In the genomic region with DNA sequence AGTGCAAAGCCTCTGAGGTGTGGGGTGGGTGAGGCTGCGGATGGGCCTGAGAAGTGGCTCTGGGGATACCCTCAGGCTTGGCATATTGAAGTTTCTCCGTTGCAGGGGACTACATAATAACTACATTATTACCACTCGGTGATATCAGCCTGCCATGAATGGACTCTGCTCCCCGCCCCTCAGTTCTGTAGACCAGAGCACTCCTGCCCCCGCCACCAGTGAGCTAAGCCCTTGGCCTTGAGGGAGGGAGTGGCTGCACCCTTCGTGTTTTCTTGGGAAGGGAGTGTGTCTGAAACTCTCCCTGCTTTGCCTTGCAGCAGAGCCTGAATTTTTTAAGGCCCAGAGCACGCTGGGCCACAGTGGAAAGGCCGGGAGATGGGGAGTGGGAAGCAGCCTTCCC, we compare ENCODE assay signal across 8 cellular contexts. TPM values are rescaled to one million over a fixed set of nuclear protein-coding genes. Genes with fewer than 3 reads are reported as not detected.
A peak's percentile ranks its signal among the peaks of the same experiment; 100 is the strongest.
DNase-seq lines count a peak whose midpoint lies in the region; ATAC-seq and TF ChIP-seq lines count a peak whose summit lies in the region.

No MANE protein-coding gene starts in this region.

- H3K4me3 ChIP-seq in PC-9 (peak overlapping the region; percentile 92), osteoblast (ENCODE audit: insufficient read depth, low read length) (peak overlapping the region; percentile 71)
- peak overlapping the region; percentile 85 for H3K4me3 ChIP-seq in effector memory CD4-positive, alpha-beta T cell (ENCODE audit: insufficient read depth, low read depth, low read length, poor library complexity, severe bottlenecking)

- H3K27ac Mint-ChIP-seq in Calu3 (ENCODE audit: unreplicated experiment) = peak overlapping the region; percentile 67

- H3K4me1 Mint-ChIP-seq in Calu3 (ENCODE audit: low read depth, unreplicated experiment) = peaks cover 41% of the 10 kb centered on the region

- H3K79me2 ChIP-seq in PC-9 (ENCODE audit: low read depth) (peaks cover 56% of the 10 kb centered on the region), osteoblast (ENCODE audit: insufficient read depth, low read length) (peaks cover 45% of the 10 kb centered on the region)

- H3K9me3 ChIP-seq in PC-9 (ENCODE audit: insufficient read depth, low read depth) = no peaks in the 10 kb centered on the region
- H3K9me3 ChIP-seq in effector memory CD4-positive, alpha-beta T cell (ENCODE audit: control insufficient read depth, low read length) = no peaks in the 10 kb centered on the region
- no peaks in the 10 kb centered on the region for H3K9me3 ChIP-seq in osteoblast (ENCODE audit: low read depth, low read length)

- CTCF ChIA-PET in Calu3 (lab: Charles Lee) (interaction anchor here (0.6 to 5.1 kb wide), 7 partner anchors 16 to 160 kb away, joined by 3 to 61 read pairs (median 3); a partner anchor contains a TSS), PC-9 (lab: Charles Lee) (interaction anchor here (0.5 to 0.7 kb wide), 3 partner anchors 41 to 237 kb away, joined by 3 to 8 read pairs (median 3); no protein-coding TSS in a partner anchor)

- H3K9me3 Mint-ChIP-seq in Calu3 (ENCODE audit: low read depth, unreplicated experiment) = no peaks in the 10 kb centered on the region

- H3K4me3 Mint-ChIP-seq in Calu3 (ENCODE audit: low read depth, unreplicated experiment) = peak overlapping the region; percentile 76

- intact Hi-C loops in Calu3 (cut with micrococcal nuclease; ENCODE audit: unreplicated experiment) = loop anchor here (5.0 kb wide), 1 partner anchor 44 kb away; no protein-coding TSS in a partner anchor
- intact Hi-C loops in PC-9 (cut with micrococcal nuclease; ENCODE audit: unreplicated experiment) = loop anchor here (5.0 kb wide), 2 partner anchors 46 to 149 kb away; a partner anchor contains a TSS

- 0 out of 2 replicates have a peak overlapping the region, but pooled peaks have one; percentile 44 for H3K27ac ChIP-seq in PC-9
- H3K27ac ChIP-seq in effector memory CD4-positive, alpha-beta T cell (ENCODE audit: insufficient read depth, low read length, poor library complexity, severe bottlenecking) = peak overlapping the region; percentile 97
- no peak overlapping the region for H3K27ac ChIP-seq in osteoblast (ENCODE audit: low read depth, low read length)

- H3K9me2 ChIP-seq in PC-9 (ENCODE audit: insufficient read depth) = no peaks in the 10 kb centered on the region

- DNase-seq in Calu3 = peak; percentile 20
- peak in 1 of 2 experiments; percentile 27 for DNase-seq in PC-9
- DNase-seq in effector memory CD4-positive, alpha-beta T cell = no peak
- peak; percentile 81 for DNase-seq in osteoblast (ENCODE audit: insufficient read length, low spot score, missing footprints)
- DNase-seq in NCI-H128 (lab: John Stamatoyannopoulos, UW; ENCODE audit: unreplicated experiment) = no peak
- no peak for DNase-seq in NCI-H1048 (lab: John Stamatoyannopoulos, UW)
- no peak for DNase-seq in mesenteric fat pad (ENCODE audit: low spot score)

- POLR2A ChIA-PET in PC-9 (lab: Charles Lee; ENCODE audit: unreplicated experiment) = no interaction called here

- H3K4me2 ChIP-seq in PC-9 (peak overlapping the region; percentile 97), osteoblast (ENCODE audit: insufficient read depth, low read length) (peak overlapping the region; percentile 89)

- ATAC-seq in HG03439 (IDR thresholded peaks at IDR 0.05; ENCODE audit: unreplicated experiment) = no peak

- H2AFZ ChIP-seq in PC-9 (no peak overlapping the region), osteoblast (ENCODE audit: low read length) (no peak overlapping the region)

- H3K27me3 ChIP-seq in PC-9 (ENCODE audit: insufficient read depth, low read depth) (no peaks in the 10 kb centered on the region), osteoblast (ENCODE audit: insufficient read depth, low read length) (no peaks in the 10 kb centered on the region)
- no peaks in the 10 kb centered on the region for H3K27me3 ChIP-seq in effector memory CD4-positive, alpha-beta T cell (replicated peaks; ENCODE audit: control insufficient read depth, insufficient read depth, low read length, poor library complexity, severe bottlenecking)

- no peaks in the 10 kb centered on the region for H3K27me3 Mint-ChIP-seq in Calu3 (ENCODE audit: unreplicated experiment)

- H3K36me3 ChIP-seq in PC-9 (ENCODE audit: low read depth) = peaks cover 4% of the 10 kb centered on the region; the same call in 1 of the 2 replicates
- H3K36me3 ChIP-seq in effector memory CD4-positive, alpha-beta T cell (ENCODE audit: control insufficient read depth, insufficient read depth, low read length) = no peaks in the 10 kb centered on the region
- H3K36me3 ChIP-seq in osteoblast (ENCODE audit: insufficient read depth, low read length) = no peaks in the 10 kb centered on the region

- H4K20me1 ChIP-seq in PC-9 (ENCODE audit: insufficient read depth) = 0 out of 2 replicates have a peak, but pooled peaks cover 4% of the 10 kb centered on the region
- peaks cover 4% of the 10 kb centered on the region for H4K20me1 ChIP-seq in osteoblast (ENCODE audit: insufficient read depth, low read length)

- BruUV-seq in Calu3 (replicated peaks; lab: Mats Ljungman, UMichigan) = no TSS peak
- BruUV-seq in PC-9 (replicated peaks; lab: Mats Ljungman, UMichigan) = no TSS peak

- H3F3A ChIP-seq in PC-9 (ENCODE audit: insufficient read depth, low read depth) = peaks cover 19% of the 10 kb centered on the region

- peaks cover 39% of the 10 kb centered on the region for H3K36me3 Mint-ChIP-seq in Calu3 (ENCODE audit: insufficient read depth, unreplicated experiment)

- peaks cover 29% of the 10 kb centered on the region for H3K4me1 ChIP-seq in PC-9 (replicated peaks; ENCODE audit: insufficient read depth)
- peaks cover 51% of the 10 kb centered on the region for H3K4me1 ChIP-seq in effector memory CD4-positive, alpha-beta T cell (ENCODE audit: control insufficient read depth, insufficient read depth, low read length, poor library complexity, severe bottlenecking)
- H3K4me1 ChIP-seq in osteoblast (ENCODE audit: insufficient read depth, low read length) = peaks cover 22% of the 10 kb centered on the region

- no peak for TF ChIP-seq CTCF in Calu3 (IDR thresholded peaks at IDR 0.05; ENCODE audit: unreplicated experiment)
- no peak for TF ChIP-seq CTCF in PC-9 (conservative IDR thresholded peaks at IDR 0.05)
- TF ChIP-seq CTCF in osteoblast (IDR thresholded peaks at IDR 0.05; ENCODE audit: extremely low read depth, low read depth, low read length) = no peak

RNA-seq across cellular contexts. Expression of a gene that starts 1.7 kb away (rescaled TPM):
- total RNA-seq in Calu3 (2022) (33.4 and 35.5 TPM in 2 replicates), PC-9 (2021) (25.6 and 28.1 TPM in 2 replicates), osteoblast (7.2 and 7.7 TPM in 2 replicates), mesenteric fat pad (19.8 TPM)

RNA-seq across cellular contexts. Expression of a gene that starts 41.4 kb away (rescaled TPM):
- 0.76 and 1.2 TPM in 2 replicates for total RNA-seq in Calu3 (2022)
- total RNA-seq in PC-9 (2021) = 1.8 and 2.9 TPM in 2 replicates
- total RNA-seq in osteoblast = 0.88 and 1.4 TPM in 2 replicates
- not detected for total RNA-seq in mesenteric fat pad

RNA-seq across cellular contexts. Expression of a gene that starts 47.2 kb away (rescaled TPM):
- total RNA-seq in Calu3 (2022) = 23.8 and 24.7 TPM in 2 replicates
- 43.6 and 45.1 TPM in 2 replicates for total RNA-seq in PC-9 (2021)
- 29.8 and 32.6 TPM in 2 replicates for total RNA-seq in osteoblast
- 17.2 TPM for total RNA-seq in mesenteric fat pad

Comparison
In these comparisons a context has a peak if more than half of its experiments do, and no peak if none do; other contexts are left out.
1. DNase-seq: peak in Calu3 (single experiment) and osteoblast (single experiment); none in effector memory CD4-positive, alpha-beta T cell (0 of 3), NCI-H128 (single experiment), NCI-H1048 (single experiment) and mesenteric fat pad (single experiment).
2. Peak in every context shown above with its lines, with median percentiles within 50 percentile points of each other: H3K4me3 ChIP-seq.